ENCODE assay signal across 29 cellular contexts in genomic region chr2:88214631-88215030, GRCh38. TPM values are rescaled to one million over a fixed set of nuclear protein-coding genes. Genes with fewer than 3 reads are reported as not detected.
"Had no signal": no experiment of that assay in that cellular context is flagged by ENCODE, and none has a peak within 500 bp of the region (broad histone marks: within the 10 kb centered on the region; RNA-seq: fewer than 3 reads in every experiment).

No MANE protein-coding gene starts in this region.

- H3K4me3 Mint-ChIP-seq: activated CD4-positive, alpha-beta memory T cell treated with anti-CD3 and anti-CD28 coated beads, Interleukin-2, amount 10 ng/mL, durations not matched to agents 7 days and 5 days; activated CD4-positive, alpha-beta T cell treated with anti-CD3 and anti-CD28 coated beads, Interleukin-2, amount 10 ng/mL, durations not matched to agents 7 days and 5 days; activated naive CD4-positive, alpha-beta T cell treated with anti-CD3 and anti-CD28 coated beads, Interleukin-2, amount 10 ng/mL, durations not matched to agents 7 days and 5 days; activated naive CD8-positive, alpha-beta T cell treated with anti-CD3 and anti-CD28 coated beads, Interleukin-2, amount 10 ng/mL, durations not matched to agents 7 days and 5 days; activated T-cell treated with anti-CD3 and anti-CD28 coated beads, Interleukin-2, amount 50 U/mL, for 24 hours; activated T-cell treated with anti-CD3 and anti-CD28 coated beads, Interleukin-2, amount 50 U/mL, for 72 hours; brain; dendritic cell treated with granulocyte-macrophage colony-stimulating factor and Interleukin-4, amounts not matched to agents 40 ng/mL and 50 ng/mL, for 4 days; endodermal cell had no signal

- H3K27ac ChIP-seq: ascending aorta, breast epithelium, cardiac muscle cell, colonic mucosa, dorsolateral prefrontal cortex had no signal

- DNase-seq: activated CD4-positive, alpha-beta memory T cell treated with anti-CD3 and anti-CD28 coated beads, Interleukin-2, amount 10 ng/mL, durations not matched to agents 7 days and 5 days; activated CD4-positive, alpha-beta T cell treated with anti-CD3 and anti-CD28 coated beads for 1 hour; activated CD4-positive, alpha-beta T cell treated with anti-CD3 and anti-CD28 coated beads for 4 hours; activated CD4-positive, alpha-beta T cell treated with anti-CD3 and anti-CD28 coated beads, Interleukin-2, amount 10 ng/mL, durations not matched to agents 7 days and 5 days; activated CD4-positive, alpha-beta T cell treated with anti-CD3 and anti-CD28 coated beads, Interleukin-2, amount 50 U/mL, for 4 hours; activated CD8-positive, alpha-beta memory T cell treated with anti-CD3 and anti-CD28 coated beads, Interleukin-2, amount 50 U/mL, for 48 hours; activated gamma-delta T cell; activated naive CD4-positive, alpha-beta T cell; activated naive CD4-positive, alpha-beta T cell treated with anti-CD3 and anti-CD28 coated beads, Interleukin-2, amount 10 ng/mL, durations not matched to agents 7 days and 5 days; activated naive CD8-positive, alpha-beta T cell treated with anti-CD3 and anti-CD28 coated beads, Interleukin-2, amount 10 ng/mL, durations not matched to agents 7 days and 5 days; activated T-cell treated with anti-CD3 and anti-CD28 coated beads for 4 hours; activated T-cell treated with anti-CD3 and anti-CD28 coated beads, Interleukin-2, amount 50 U/mL, for 24 hours; activated T-cell treated with anti-CD3 and anti-CD28 coated beads, Interleukin-2, amount 50 U/mL, for 72 hours; central memory CD4-positive, alpha-beta T cell; cerebellar nuclear complex; colonic mucosa; dorsolateral prefrontal cortex; effector memory CD4-positive, alpha-beta T cell; endodermal cell; foreskin fibroblast; head of caudate nucleus; T-helper 2 cell had no signal

- H3K4me1 Mint-ChIP-seq: activated CD4-positive, alpha-beta memory T cell treated with anti-CD3 and anti-CD28 coated beads, Interleukin-2, amount 10 ng/mL, durations not matched to agents 7 days and 5 days; activated CD4-positive, alpha-beta T cell treated with anti-CD3 and anti-CD28 coated beads, Interleukin-2, amount 10 ng/mL, durations not matched to agents 7 days and 5 days; activated naive CD4-positive, alpha-beta T cell treated with anti-CD3 and anti-CD28 coated beads, Interleukin-2, amount 10 ng/mL, durations not matched to agents 7 days and 5 days; activated naive CD8-positive, alpha-beta T cell treated with anti-CD3 and anti-CD28 coated beads, Interleukin-2, amount 10 ng/mL, durations not matched to agents 7 days and 5 days had no signal

- H3K36me3 Mint-ChIP-seq: activated naive CD4-positive, alpha-beta T cell treated with anti-CD3 and anti-CD28 coated beads, Interleukin-2, amount 10 ng/mL, durations not matched to agents 7 days and 5 days; activated naive CD4-positive, alpha-beta T cell treated with anti-CD3 and anti-CD28 coated beads, Interleukin-2, amount 50 U/mL, for 72 hours; activated naive CD8-positive, alpha-beta T cell treated with anti-CD3 and anti-CD28 coated beads, Interleukin-2, amount 10 ng/mL, durations not matched to agents 7 days and 5 days; brain had no signal

- H3K27ac Mint-ChIP-seq: activated CD4-positive, alpha-beta memory T cell treated with anti-CD3 and anti-CD28 coated beads, Interleukin-2, amount 10 ng/mL, durations not matched to agents 7 days and 5 days; activated CD4-positive, alpha-beta T cell treated with anti-CD3 and anti-CD28 coated beads, Interleukin-2, amount 10 ng/mL, durations not matched to agents 7 days and 5 days; activated naive CD4-positive, alpha-beta T cell treated with anti-CD3 and anti-CD28 coated beads, Interleukin-2, amount 10 ng/mL, durations not matched to agents 7 days and 5 days; activated naive CD4-positive, alpha-beta T cell treated with anti-CD3 and anti-CD28 coated beads, Interleukin-2, amount 50 U/mL, for 72 hours; activated naive CD8-positive, alpha-beta T cell treated with anti-CD3 and anti-CD28 coated beads, Interleukin-2, amount 10 ng/mL, durations not matched to agents 7 days and 5 days; activated T-cell treated with anti-CD3 and anti-CD28 coated beads, Interleukin-2, amount 50 U/mL, for 24 hours; activated T-cell treated with anti-CD3 and anti-CD28 coated beads, Interleukin-2, amount 50 U/mL, for 72 hours; brain; dendritic cell treated with granulocyte-macrophage colony-stimulating factor and Interleukin-4, amounts not matched to agents 40 ng/mL and 50 ng/mL, for 4 days; endodermal cell had no signal

- H3K4me3 ChIP-seq: ascending aorta, breast epithelium, cardiac muscle cell, colonic mucosa, dorsolateral prefrontal cortex had no signal

- H3K9me3 Mint-ChIP-seq: activated CD4-positive, alpha-beta memory T cell treated with anti-CD3 and anti-CD28 coated beads, Interleukin-2, amount 10 ng/mL, durations not matched to agents 7 days and 5 days; activated CD4-positive, alpha-beta T cell treated with anti-CD3 and anti-CD28 coated beads, Interleukin-2, amount 10 ng/mL, durations not matched to agents 7 days and 5 days; activated naive CD4-positive, alpha-beta T cell treated with anti-CD3 and anti-CD28 coated beads, Interleukin-2, amount 10 ng/mL, durations not matched to agents 7 days and 5 days; activated naive CD4-positive, alpha-beta T cell treated with anti-CD3 and anti-CD28 coated beads, Interleukin-2, amount 50 U/mL, for 72 hours; activated naive CD8-positive, alpha-beta T cell treated with anti-CD3 and anti-CD28 coated beads, Interleukin-2, amount 10 ng/mL, durations not matched to agents 7 days and 5 days; activated T-cell treated with anti-CD3 and anti-CD28 coated beads, Interleukin-2, amount 50 U/mL, for 24 hours; activated T-cell treated with anti-CD3 and anti-CD28 coated beads, Interleukin-2, amount 50 U/mL, for 72 hours; dendritic cell treated with granulocyte-macrophage colony-stimulating factor and Interleukin-4, amounts not matched to agents 40 ng/mL and 50 ng/mL, for 4 days; endodermal cell had no signal

- H3K9me3 ChIP-seq: ascending aorta, breast epithelium, colonic mucosa had no signal

- H3K27me3 Mint-ChIP-seq: brain had no signal

- H3K4me1 ChIP-seq: ascending aorta, breast epithelium, colonic mucosa had no signal

- ATAC-seq: activated naive CD4-positive, alpha-beta T cell treated with anti-CD3 and anti-CD28 coated beads, Interleukin-2, amount 50 U/mL, for 72 hours; activated T-cell treated with anti-CD3 and anti-CD28 coated beads, Interleukin-2, amount 50 U/mL, for 72 hours; esophagus mucosa had no signal

- H3K27me3 ChIP-seq: ascending aorta, breast epithelium, cardiac muscle cell, colonic mucosa had no signal

- H3K36me3 ChIP-seq: ascending aorta, breast epithelium, cardiac muscle cell, colonic mucosa had no signal

RNA-seq across cellular contexts. Expression of gene THNSL2, which starts 44.5 kb away (rescaled TPM):
- total RNA-seq: activated CD4-positive, alpha-beta memory T cell treated with anti-CD3 and anti-CD28 coated beads, Interleukin-2, amount 10 ng/mL, durations not matched to agents 7 days and 5 days had no signal
